ENCODE assay signal across 8 cellular contexts in genomic region chr2:24824966-24825882, GRCh38. TPM values are rescaled to one million over a fixed set of nuclear protein-coding genes. Genes with fewer than 3 reads are reported as not detected.
DNase-seq lines count a peak whose midpoint lies in the region; ATAC-seq and TF ChIP-seq lines count a peak whose summit lies in the region.

No MANE protein-coding gene starts in this region.

- H3K9me3 Mint-ChIP-seq in WTC11: peaks cover 11% of the 10 kb centered on the region; the same call in 1 of the 2 replicates

- POLR2A ChIA-PET in WTC11 (lab: Charles Lee): no interaction called here

- CTCF ChIA-PET in WTC11 (lab: Charles Lee): interaction anchor here (0.6 to 3.2 kb wide), 4 partner anchors 13 to 741 kb away, joined by 3 to 42 read pairs (median 5); partner anchors contain the start of genes CENPO and PTRHD1

- peaks cover 5 to 12% (median 8%) of the 10 kb centered on the region in 4 donors for H3K4me1 ChIP-seq in upper lobe of left lung

- no peak for TF ChIP-seq EP300 in upper lobe of left lung (IDR thresholded peaks at IDR 0.05)

- TF ChIP-seq CTCF in AG10803 (conservative IDR thresholded peaks at IDR 0.05; ENCODE audit: low read length) (peak; percentile 50), GM12873 (IDR thresholded peaks at IDR 0.05; ENCODE audit: insufficient read depth, low read depth, low read length, missing control alignments) (peak; percentile 83), WTC11 (IDR thresholded peaks at IDR 0.05) (peak; percentile 29; the same call in 1 of the 2 replicates), upper lobe of left lung (IDR thresholded peaks at IDR 0.05) (peak in 5 of 6 experiments; percentile 20 to 55 (median 25))

- H3K4me3 ChIP-seq in AG10803 (ENCODE audit: low read length) (no peak overlapping the region), upper lobe of left lung (no peak overlapping the region)

- peaks cover 47% of the 10 kb centered on the region for H3K36me3 Mint-ChIP-seq in WTC11

- WGBS in upper lobe of left lung, 2 donors: 84 to 87% methylated on average over 16 of the region's 16 CpGs

- no peaks in the 10 kb centered on the region for H3K27me3 ChIP-seq in upper lobe of left lung

- no peak for TF ChIP-seq POLR2A in upper lobe of left lung (IDR thresholded peaks at IDR 0.05)

- H3K4me3 Mint-ChIP-seq in WTC11: no peak overlapping the region

- H3K36me3 ChIP-seq in upper lobe of left lung: peaks cover 0 to 21% (median 10%) of the 10 kb centered on the region in 4 donors

- ATAC-seq in WTC11: no peak
- ATAC-seq in upper lobe of left lung (ENCODE audit: low FRiP score in 2 of 2): no peak
- no peak for ATAC-seq in HG03439 (IDR thresholded peaks at IDR 0.05; ENCODE audit: unreplicated experiment)
- ATAC-seq in GM18868 (IDR thresholded peaks at IDR 0.05; ENCODE audit: unreplicated experiment): no peak

- H3K9me3 ChIP-seq in upper lobe of left lung: no peaks in the 10 kb centered on the region

- H3K27me3 Mint-ChIP-seq in WTC11 (ENCODE audit: low read depth): no peaks in the 10 kb centered on the region; the same call in 1 of the 2 replicates

- H3K4me1 Mint-ChIP-seq in WTC11: peaks cover 50% of the 10 kb centered on the region

- no peak overlapping the region for H3K27ac ChIP-seq in upper lobe of left lung

- H3K27ac Mint-ChIP-seq in WTC11: no peak overlapping the region

- DNase-seq in AG10803 (ENCODE audit: low read depth) (no peak), WTC11 (ENCODE audit: low spot score) (peak; percentile 28), iPS-NIHi7 (ENCODE audit: extremely low spot score) (peak; percentile 21), upper lobe of left lung (no peak), pons (ENCODE audit: low spot score) (no peak)

TF ChIP-seq in WTC11, 78 proteins besides CTCF, POLR2A, EP300 and RAD21 (continues in another document):
- TF ChIP-seq GRHL2 (CRISPR knock-in tag; IDR thresholded peaks at IDR 0.05; ENCODE audit: insufficient replicate concordance, severe bottlenecking) (no peak), PREB (CRISPR knock-in tag; IDR thresholded peaks at IDR 0.05; ENCODE audit: borderline replicate concordance) (no peak), USF2 (CRISPR knock-in tag; IDR thresholded peaks at IDR 0.05) (no peak), NFYB (CRISPR knock-in tag; conservative IDR thresholded peaks at IDR 0.05; ENCODE audit: low read depth) (no peak), FOXP4 (CRISPR knock-in tag; IDR thresholded peaks at IDR 0.05) (no peak), RELA (CRISPR knock-in tag; IDR thresholded peaks at IDR 0.05; ENCODE audit: borderline replicate concordance) (no peak), SP1 (CRISPR knock-in tag; conservative IDR thresholded peaks at IDR 0.05) (no peak), E2F5 (CRISPR knock-in tag; IDR thresholded peaks at IDR 0.05) (no peak), ATF6 (CRISPR knock-in tag; IDR thresholded peaks at IDR 0.05) (no peak), ZNF416 (CRISPR knock-in tag; IDR thresholded peaks at IDR 0.05) (no peak), CREB1 (CRISPR knock-in tag; IDR thresholded peaks at IDR 0.05) (no peak), SMAD3 (CRISPR knock-in tag; IDR thresholded peaks at IDR 0.05; ENCODE audit: borderline replicate concordance) (no peak), MXD4 (CRISPR knock-in tag; IDR thresholded peaks at IDR 0.05; ENCODE audit: borderline replicate concordance) (no peak), AFF4 (CRISPR knock-in tag; IDR thresholded peaks at IDR 0.05; ENCODE audit: borderline replicate concordance) (no peak)

RNA-seq across cellular contexts. Expression of gene CENPO, which starts 32.0 kb away (rescaled TPM):
- total RNA-seq in WTC11 (2021) (35.2 to 38.6 TPM (median 35.2 TPM) in 3 replicates), upper lobe of left lung (1 to 10 TPM; 4.9 to 8.7 (median 7.2) TPM)

RNA-seq across cellular contexts. Expression of gene PTRHD1, which starts 32.0 kb away (rescaled TPM):
- total RNA-seq in WTC11 (2021): 37.6 to 43.4 TPM (median 39.2 TPM) in 3 replicates
- 10 to 100 TPM; 13.8 to 45.8 (median 27.6) TPM for total RNA-seq in upper lobe of left lung

Comparison
In these comparisons a context has a peak if more than half of its experiments do, and no peak if none do; other contexts are left out.
1. DNase-seq: peak in WTC11 (single experiment) and iPS-NIHi7 (single experiment); none in AG10803 (single experiment), upper lobe of left lung (0 of 2) and pons (single experiment).
2. CTCF ChIP-seq: peak in every context shown above with its lines; median percentile 83 in GM12873; 50 in AG10803; 29 in WTC11; 25 in upper lobe of left lung.